9 cellular contexts compared by ENCODE assay signal in genomic region chr5:171386006-171386671, GRCh38. TPM values are rescaled to one million over a fixed set of nuclear protein-coding genes. Genes with fewer than 3 reads are reported as not detected.
DNase-seq lines count a peak whose midpoint lies in the region; ATAC-seq and TF ChIP-seq lines count a peak whose summit lies in the region.
"Had no signal": no experiment of that assay in that cellular context is flagged by ENCODE, and none has a peak within 500 bp of the region (broad histone marks: within the 10 kb centered on the region; RNA-seq: fewer than 3 reads in every experiment).

No MANE protein-coding gene starts in this region.

- H3K9me3 ChIP-seq in SK-N-MC (ENCODE audit: low read depth, low read length) (no peaks in the 10 kb centered on the region), hepatocyte (ENCODE audit: low read depth) (no peaks in the 10 kb centered on the region), spleen (no peaks in the 10 kb centered on the region)
- H3K9me3 ChIP-seq: gastroesophageal sphincter had no signal

- no peak for DNase-seq in activated naive CD4-positive, alpha-beta T cell treated with anti-CD3 and anti-CD28 coated beads for 36 hours
- no peak for DNase-seq in activated naive CD4-positive, alpha-beta T cell treated with anti-CD3 and anti-CD28 coated beads, Interleukin-2, amount 50 U/mL, for 72 hours (ENCODE audit: low spot score in 2 of 2)
- DNase-seq in SK-N-MC (ENCODE audit: low read depth, low spot score) (no peak), hepatocyte (ENCODE audit: low spot score) (no peak), spleen (peak; percentile 77), inferior parietal cortex (ENCODE audit: extremely low spot score) (no peak), Kasumi-1 (lab: John Stamatoyannopoulos, UW) (no peak)

- peak overlapping the region; percentile 71 for H3K4me2 ChIP-seq in hepatocyte

- H3K9me3 Mint-ChIP-seq in activated naive CD4-positive, alpha-beta T cell treated with anti-CD3 and anti-CD28 coated beads for 36 hours = no peaks in the 10 kb centered on the region
- H3K9me3 Mint-ChIP-seq in activated naive CD4-positive, alpha-beta T cell treated with anti-CD3 and anti-CD28 coated beads, Interleukin-2, amount 50 U/mL, for 72 hours = no peaks in the 10 kb centered on the region

- peak overlapping the region; percentile 75 for H2AFZ ChIP-seq in hepatocyte

- TF ChIP-seq CTCF in hepatocyte (IDR thresholded peaks at IDR 0.05; ENCODE audit: poor library complexity) (no peak), spleen (IDR thresholded peaks at IDR 0.05 in 8 of 11, conservative IDR thresholded peaks at IDR 0.05 in 3 of 11) (no peak)

- H3K9ac ChIP-seq in SK-N-MC (ENCODE audit: insufficient read length) = peak overlapping the region; percentile 100

- H3K79me2 ChIP-seq in hepatocyte = peaks cover 33% of the 10 kb centered on the region

- TF ChIP-seq POLR2A in spleen (IDR thresholded peaks at IDR 0.05) = no peak

- H3K4me3 Mint-ChIP-seq in activated naive CD4-positive, alpha-beta T cell treated with anti-CD3 and anti-CD28 coated beads for 36 hours = peak overlapping the region; percentile 29

- H3K9me2 ChIP-seq in hepatocyte (replicated peaks; ENCODE audit: insufficient read depth) = no peaks in the 10 kb centered on the region

- no peaks in the 10 kb centered on the region for H3K27me3 ChIP-seq in hepatocyte
- no peaks in the 10 kb centered on the region for H3K27me3 ChIP-seq in spleen (replicated peaks in 1 of 7)
- H3K27me3 ChIP-seq: gastroesophageal sphincter had no signal

- peaks cover 26% of the 10 kb centered on the region for H3K4me1 Mint-ChIP-seq in activated naive CD4-positive, alpha-beta T cell treated with anti-CD3 and anti-CD28 coated beads for 36 hours (ENCODE audit: low read depth)

- H3K27ac ChIP-seq in SK-N-MC (no peak overlapping the region), hepatocyte (no peak overlapping the region), spleen (peak overlapping the region in 1 of 8 donors; percentile 89)

- H3K27ac Mint-ChIP-seq in activated naive CD4-positive, alpha-beta T cell treated with anti-CD3 and anti-CD28 coated beads for 36 hours = no peak overlapping the region
- H3K27ac Mint-ChIP-seq in activated naive CD4-positive, alpha-beta T cell treated with anti-CD3 and anti-CD28 coated beads, Interleukin-2, amount 50 U/mL, for 72 hours = no peak overlapping the region

- peaks cover 21% of the 10 kb centered on the region for H3K4me1 ChIP-seq in hepatocyte (ENCODE audit: insufficient read depth)
- H3K4me1 ChIP-seq in spleen = peaks cover 20 to 42% (median 30%) of the 10 kb centered on the region in 6 donors

- WGBS in hepatocyte (ENCODE audit: low lambda C conversion rate, missing lambda C conversion rate) = 98% methylated on average over 25 of the region's 25 CpGs
- 96 to 98% (median 97%) methylated on average over 25 of the region's 25 CpGs for WGBS in spleen, 5 donors

- H3K27me3 Mint-ChIP-seq in activated naive CD4-positive, alpha-beta T cell treated with anti-CD3 and anti-CD28 coated beads for 36 hours (ENCODE audit: low read depth) = no peaks in the 10 kb centered on the region

- peak overlapping the region; percentile 98 for H3K4me3 ChIP-seq in SK-N-MC
- H3K4me3 ChIP-seq in hepatocyte = no peak overlapping the region
- peak overlapping the region in 2 of 8 donors; percentile 76 to 85 for H3K4me3 ChIP-seq in spleen

- peaks cover 32% of the 10 kb centered on the region for H3K36me3 Mint-ChIP-seq in activated naive CD4-positive, alpha-beta T cell treated with anti-CD3 and anti-CD28 coated beads for 36 hours (ENCODE audit: low read depth)
- peaks cover 35 to 37% of the 10 kb centered on the region in 2 donors for H3K36me3 Mint-ChIP-seq in activated naive CD4-positive, alpha-beta T cell treated with anti-CD3 and anti-CD28 coated beads, Interleukin-2, amount 50 U/mL, for 72 hours

- H3K36me3 ChIP-seq in SK-N-MC (ENCODE audit: insufficient read depth, low read length) (peaks cover 30% of the 10 kb centered on the region), hepatocyte (replicated peaks; ENCODE audit: insufficient read depth, low read depth) (no peaks in the 10 kb centered on the region), spleen (peaks cover 0 to 10% (median 0%) of the 10 kb centered on the region in 6 donors)

- intact Hi-C loops in activated naive CD4-positive, alpha-beta T cell treated with anti-CD3 and anti-CD28 coated beads for 36 hours (cut with micrococcal nuclease) = loop anchor here (2.0 to 10.0 kb wide), 7 partner anchors 31 to 1121 kb away; partner anchors contain the start of gene UBTD2
- intact Hi-C loops in spleen (cut with DNase I; ENCODE audit: low total_unique reads) = no loop called here

- H4K20me1 ChIP-seq in hepatocyte (ENCODE audit: insufficient read depth, poor library complexity, severe bottlenecking) = peaks cover 30% of the 10 kb centered on the region

- ATAC-seq in activated naive CD4-positive, alpha-beta T cell treated with anti-CD3 and anti-CD28 coated beads, Interleukin-2, amount 50 U/mL, for 72 hours = no peak
- ATAC-seq in GM18502 (IDR thresholded peaks at IDR 0.05; ENCODE audit: poor library complexity, unreplicated experiment) = no peak
- ATAC-seq: gastroesophageal sphincter had no signal

- CTCF ChIA-PET in activated naive CD4-positive, alpha-beta T cell treated with anti-CD3 and anti-CD28 coated beads for 36 hours (lab: Charles Lee) = no interaction called here

RNA-seq across cellular contexts. Expression of gene NPM1, which starts 1.5 kb away (rescaled TPM):
- 1,000 to 10,000 TPM; 3,194 to 3,467 TPM for total RNA-seq in activated naive CD4-positive, alpha-beta T cell treated with anti-CD3 and anti-CD28 coated beads for 36 hours
- 1,000 to 10,000 TPM; 2,118 to 2,656 TPM for total RNA-seq in activated naive CD4-positive, alpha-beta T cell treated with anti-CD3 and anti-CD28 coated beads, Interleukin-2, amount 50 U/mL, for 72 hours
- total RNA-seq in hepatocyte = 1,088 and 1,095 TPM in 2 replicates
- polyA plus RNA-seq in hepatocyte = 373 and 443 TPM in 2 replicates
- total RNA-seq in spleen = 100 to 1,000 TPM; 441 to 681 (median 572) TPM
- polyA plus RNA-seq in spleen = 1,000 to 10,000 TPM; 1,521 to 2,472 (median 2,090) TPM

RNA-seq across cellular contexts. Expression of gene FGF18, which starts 33.3 kb away (rescaled TPM):
- under 1 TPM in 1 of 2 experiments, not detected in 1; 0.17 TPM for total RNA-seq in activated naive CD4-positive, alpha-beta T cell treated with anti-CD3 and anti-CD28 coated beads for 36 hours
- under 1 TPM in 1 of 2 donors, not detected in 1; 0.36 TPM for total RNA-seq in activated naive CD4-positive, alpha-beta T cell treated with anti-CD3 and anti-CD28 coated beads, Interleukin-2, amount 50 U/mL, for 72 hours
- total RNA-seq in hepatocyte (1.00 and 2.2 TPM in 2 replicates), spleen (under 1 TPM in 6 of 7 donors, not detected in 1; 0.22 to 0.74 (median 0.33) TPM)
- polyA plus RNA-seq in hepatocyte (6.5 and 7.2 TPM in 2 replicates), spleen (under 1 TPM; 0.32 to 0.74 (median 0.33) TPM)
